Comparison of ENCODE assay signal across 9 cellular contexts in genomic region chr5:50727149-50727496, GRCh38.
DNase-seq lines count a peak whose midpoint lies in the region; ATAC-seq and TF ChIP-seq lines count a peak whose summit lies in the region.
"Had no signal": no experiment of that assay in that cellular context is flagged by ENCODE, and none has a peak within 500 bp of the region (broad histone marks: within the 10 kb centered on the region; RNA-seq: fewer than 3 reads in every experiment).

No MANE protein-coding gene starts in this region.

- peak overlapping the region; percentile 65 for H3K4me3 Mint-ChIP-seq in natural killer cell

- peaks cover 25 to 32% of the 10 kb centered on the region in 2 donors for H3K4me1 ChIP-seq in adrenal gland (replicated peaks in 1 of 2)

- 28 to 41% (median 36%) methylated on average over 5 of the region's 5 CpGs for WGBS in adrenal gland, 4 donors

- DNase-seq in GF-D8 (lab: John Stamatoyannopoulos, UW): peak; percentile 16
- peak; percentile 78 to 81 for DNase-seq in Kasumi-1 (lab: John Stamatoyannopoulos, UW)
- DNase-seq in adrenal gland: peak; percentile 45 to 84 (median 71)
- DNase-seq in natural killer cell: no peak
- DNase-seq in 8988T: no peak
- no peak for DNase-seq in NCI-H446 (lab: John Stamatoyannopoulos, UW)
- DNase-seq in SHP77 (lab: John Stamatoyannopoulos, UW): no peak
- DNase-seq in caudate nucleus (lab: John Stamatoyannopoulos, UW): no peak
- DNase-seq: NCI-H2081 treated with DMSO at 0.1 percent for 48 hours had no signal

- H3K27me3 Mint-ChIP-seq in natural killer cell (ENCODE audit: low read depth in 2 of 2): no peaks in the 10 kb centered on the region

- no peak for TF ChIP-seq POLR2A in adrenal gland (IDR thresholded peaks at IDR 0.05)

- no peaks in the 10 kb centered on the region for H3K27me3 ChIP-seq in adrenal gland

- intact Hi-C loops in adrenal gland (cut with DNase I) (no loop called here), natural killer cell (cut with micrococcal nuclease) (loop anchor here (2.0 kb wide), 1 partner anchor 16 kb away; no protein-coding TSS in a partner anchor)

- no peak for TF ChIP-seq CTCF in adrenal gland (IDR thresholded peaks at IDR 0.05)
- TF ChIP-seq CTCF in natural killer cell (IDR thresholded peaks at IDR 0.05): no peak

- H3K9me3 Mint-ChIP-seq in natural killer cell: no peaks in the 10 kb centered on the region

- peak in 2 of 3 donors; percentile 58 to 78 for ATAC-seq in natural killer cell

- H3K27ac Mint-ChIP-seq in natural killer cell: peak overlapping the region; percentile 81 to 82

- no peak overlapping the region for H3K4me3 ChIP-seq in adrenal gland

- H3K9me3 ChIP-seq in adrenal gland (replicated peaks in 1 of 3): no peaks in the 10 kb centered on the region

- H3K27ac ChIP-seq in adrenal gland (peak overlapping the region in 1 of 5 donors; percentile 30), caudate nucleus (ENCODE audit: low read depth, low read length) (no peak overlapping the region)

- peaks cover 71 to 72% of the 10 kb centered on the region in 2 donors for H3K4me1 Mint-ChIP-seq in natural killer cell

- no peaks in the 10 kb centered on the region for H3K36me3 Mint-ChIP-seq in natural killer cell

- H3K36me3 ChIP-seq in adrenal gland (replicated peaks in 1 of 2): no peaks in the 10 kb centered on the region

Comparison
In these comparisons a context has a peak if more than half of its experiments do, and no peak if none do; other contexts are left out.
1. DNase-seq: peak in GF-D8 (single experiment), Kasumi-1 (2 of 2) and adrenal gland (7 of 7); none in natural killer cell (single experiment), 8988T (single experiment), NCI-H446 (0 of 2), SHP77 (0 of 2) and caudate nucleus (0 of 61).